8 cellular contexts compared by ENCODE assay signal in the genomic region with DNA sequence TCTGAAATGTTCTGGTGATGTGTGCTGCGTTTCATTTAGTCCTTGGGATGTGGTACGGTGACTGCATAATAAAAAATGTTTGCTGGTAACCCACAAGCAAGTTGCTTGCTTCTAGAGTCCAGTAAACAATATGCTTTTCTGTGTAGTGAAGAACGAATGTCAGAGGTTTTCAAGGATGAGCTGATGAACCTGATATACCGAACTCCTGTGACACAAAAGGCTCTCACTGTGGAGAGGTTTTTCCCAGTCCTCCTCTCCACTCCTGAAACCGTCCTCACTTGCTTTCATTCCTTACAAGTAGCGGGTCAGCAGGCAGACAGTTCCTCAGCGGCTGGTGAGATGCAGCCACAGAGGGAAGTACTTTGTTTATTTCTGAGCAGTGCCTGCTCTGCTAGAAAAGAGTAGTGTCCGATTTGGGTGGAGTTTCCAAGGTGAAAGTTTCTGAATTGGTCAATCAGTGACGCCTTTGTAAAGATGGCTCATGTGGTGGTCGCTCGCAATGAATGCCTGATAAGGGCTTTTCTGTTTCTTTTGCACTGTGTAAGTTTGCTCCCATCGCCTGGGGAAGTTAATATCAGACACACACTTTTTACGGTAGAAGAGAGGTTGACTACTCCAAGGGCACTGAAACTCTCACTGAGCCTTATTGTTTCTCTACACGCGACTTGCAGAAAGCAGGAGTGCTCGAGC. TPM values are rescaled to one million over a fixed set of nuclear protein-coding genes. Genes with fewer than 3 reads are reported as not detected.
A peak's percentile ranks its signal among the peaks of the same experiment; 100 is the strongest.
DNase-seq lines count a peak whose midpoint lies in the region; ATAC-seq and TF ChIP-seq lines count a peak whose summit lies in the region.

No MANE protein-coding gene starts in this region.

- peaks cover 52% of the 10 kb centered on the region for H3K4me1 Mint-ChIP-seq in brain
- peaks cover 58% of the 10 kb centered on the region for H3K4me1 Mint-ChIP-seq in stimulated activated memory B cell treated with anti-CD40 and anti-IgM and Interleukin-4, amounts not matched to agents 10 μg/mL and 1 μg/mL and 100 μg/mL, for 72 hours

- peaks cover 8% of the 10 kb centered on the region for H3K27me3 Mint-ChIP-seq in brain
- no peaks in the 10 kb centered on the region for H3K27me3 Mint-ChIP-seq in stimulated activated memory B cell treated with anti-CD40 and anti-IgM and Interleukin-4, amounts not matched to agents 10 μg/mL and 1 μg/mL and 100 μg/mL, for 72 hours

- H3K36me3 Mint-ChIP-seq in brain: no peaks in the 10 kb centered on the region
- peaks cover 27% of the 10 kb centered on the region for H3K36me3 Mint-ChIP-seq in stimulated activated memory B cell treated with anti-CD40 and anti-IgM and Interleukin-4, amounts not matched to agents 10 μg/mL and 1 μg/mL and 100 μg/mL, for 72 hours

- peak overlapping the region; percentile 90 to 99 (median 96) for H3K4me3 Mint-ChIP-seq in brain
- peak overlapping the region; percentile 90 for H3K4me3 Mint-ChIP-seq in stimulated activated memory B cell treated with anti-CD40 and anti-IgM and Interleukin-4, amounts not matched to agents 10 μg/mL and 1 μg/mL and 100 μg/mL, for 72 hours

- peak; percentile 23 for ATAC-seq in GM21381 (IDR thresholded peaks at IDR 0.05; ENCODE audit: unreplicated experiment)
- ATAC-seq in stimulated activated memory B cell treated with anti-CD40 and anti-IgM and Interleukin-4, amounts not matched to agents 10 μg/mL and 1 μg/mL and 100 μg/mL, for 72 hours: peak; percentile 44
- ATAC-seq in HG03280 (IDR thresholded peaks at IDR 0.05; ENCODE audit: unreplicated experiment): no peak

- DNase-seq in CD1c-positive myeloid dendritic cell (ENCODE audit: extremely low spot score) (peak; percentile 87), NCI-H526 treated with DMSO at 0.1 percent for 48 hours (lab: John Stamatoyannopoulos, UW) (peak; percentile 66), kidney glomerular epithelial cell (lab: John Stamatoyannopoulos, UW) (peak; percentile 86), NCI-H1436 (lab: John Stamatoyannopoulos, UW) (no peak)

- no peak for TF ChIP-seq CTCF in brain (conservative IDR thresholded peaks at IDR 0.05)

- no peaks in the 10 kb centered on the region for H3K9me3 Mint-ChIP-seq in brain
- H3K9me3 Mint-ChIP-seq in stimulated activated memory B cell treated with anti-CD40 and anti-IgM and Interleukin-4, amounts not matched to agents 10 μg/mL and 1 μg/mL and 100 μg/mL, for 72 hours: no peaks in the 10 kb centered on the region

- H3K27ac Mint-ChIP-seq in brain: peak overlapping the region; percentile 59 to 99 (median 98)
- peak overlapping the region; percentile 98 for H3K27ac Mint-ChIP-seq in stimulated activated memory B cell treated with anti-CD40 and anti-IgM and Interleukin-4, amounts not matched to agents 10 μg/mL and 1 μg/mL and 100 μg/mL, for 72 hours

RNA-seq across cellular contexts. Expression of a gene that starts 3.0 kb away (rescaled TPM):
- polyA plus RNA-seq in brain (ENCODE audit: insufficient read depth, low read depth, low replicate concordance): 9.6 TPM
